ENCODE assay signal across 8 cellular contexts in genomic region chr12:101697197-101697929, GRCh38. TPM values are rescaled to one million over a fixed set of nuclear protein-coding genes. Genes with fewer than 3 reads are reported as not detected.
DNase-seq lines count a peak whose midpoint lies in the region; ATAC-seq and TF ChIP-seq lines count a peak whose summit lies in the region.

CHPT1 (plus strand) TSS chr12:101697640; CDS start chr12:101697862, 222 bp downstream.

- TF ChIP-seq POLR2A in Peyer's patch (IDR thresholded peaks at IDR 0.05) = peak; percentile 27 to 50

- CTCF ChIA-PET in Caco-2 (lab: Charles Lee) = interaction anchor here (1.3 kb wide), 1 partner anchor 207 kb away, joined by 3 read pairs; no protein-coding TSS in a partner anchor

- intact Hi-C loops in Caco-2 (cut with micrococcal nuclease; ENCODE audit: unreplicated experiment) = loop anchor here (1.0 to 2.0 kb wide), 4 partner anchors 27 to 127 kb away; no protein-coding TSS in a partner anchor
- intact Hi-C loops in activated T-helper 1 cell treated with anti-CD3 and anti-CD28 coated beads, Interleukin-12 subunit alpha, Interleukin-12 subunit beta, Interleukin-2, Interleukin-4 antibody, amounts not matched to agents 30 ng/mL and 10 ng/mL and 1 ng/mL, durations not matched to agents 14 hours and 24 hours and 36 hours (cut with micrococcal nuclease) = loop anchor here (2.0 to 10.0 kb wide), 6 partner anchors 135 to 1563 kb away; partner anchors contain the start of genes DEPDC4, GNPTAB, PMCH and SCYL2

- DNase-seq in Caco-2 (peak; percentile 86 to 90), HL-60 (ENCODE audit: low read depth in 1 of 2, low spot score in 1 of 2) (peak; percentile 65 to 77), Peyer's patch (peak; percentile 86 to 94 (median 90)), fibroblast of pulmonary artery (ENCODE audit: low read depth) (peak; percentile 41), neural crest cell (ENCODE audit: low read depth, low spot score) (peak; percentile 67)
- DNase-seq in activated T-helper 1 cell treated with anti-CD3 and anti-CD28 coated beads, Interleukin-12 subunit alpha, Interleukin-12 subunit beta, Interleukin-2, Interleukin-4 antibody, amounts not matched to agents 30 ng/mL and 10 ng/mL and 1 ng/mL, durations not matched to agents 14 hours and 24 hours and 36 hours (ENCODE audit: low spot score) = peak; percentile 34

- H3K9me3 ChIP-seq in Caco-2 (no peaks in the 10 kb centered on the region), Peyer's patch (no peaks in the 10 kb centered on the region)

- H3K4me3 ChIP-seq in Caco-2 (ENCODE audit: low read depth, low read length) = peak within 1 kb of the TSS; percentile 81
- peak within 1 kb of the TSS; percentile 85 for H3K4me3 ChIP-seq in HL-60 (replicated peaks; ENCODE audit: insufficient read depth, low read length)
- H3K4me3 ChIP-seq in Peyer's patch = peak within 1 kb of the TSS; percentile 70 to 98 (median 91)
- peak within 1 kb of the TSS; percentile 79 for H3K4me3 ChIP-seq in fibroblast of pulmonary artery (replicated peaks; ENCODE audit: low read depth, low read length)

- H3K4me1 Mint-ChIP-seq in Caco-2 (ENCODE audit: low read depth, unreplicated experiment) (peaks cover 17% of the 10 kb centered on the region), neural crest cell (peaks cover 36% of the 10 kb centered on the region)
- peaks cover 23% of the 10 kb centered on the region for H3K4me1 Mint-ChIP-seq in activated T-helper 1 cell treated with anti-CD3 and anti-CD28 coated beads, Interleukin-12 subunit alpha, Interleukin-12 subunit beta, Interleukin-2, Interleukin-4 antibody, amounts not matched to agents 30 ng/mL and 10 ng/mL and 1 ng/mL, durations not matched to agents 14 hours and 24 hours and 36 hours (ENCODE audit: low read depth)

- H3K27me3 Mint-ChIP-seq in Caco-2 (ENCODE audit: insufficient read depth, unreplicated experiment) = no peaks in the 10 kb centered on the region
- peaks cover 33% of the 10 kb centered on the region for H3K27me3 Mint-ChIP-seq in activated T-helper 1 cell treated with anti-CD3 and anti-CD28 coated beads, Interleukin-12 subunit alpha, Interleukin-12 subunit beta, Interleukin-2, Interleukin-4 antibody, amounts not matched to agents 30 ng/mL and 10 ng/mL and 1 ng/mL, durations not matched to agents 14 hours and 24 hours and 36 hours (ENCODE audit: insufficient read depth)
- H3K27me3 Mint-ChIP-seq in neural crest cell (ENCODE audit: low read depth) = peaks cover 10% of the 10 kb centered on the region

- H3K36me3 Mint-ChIP-seq in Caco-2 (ENCODE audit: insufficient read depth, unreplicated experiment) (no peaks in the 10 kb centered on the region), neural crest cell (ENCODE audit: low read depth) (no peaks in the 10 kb centered on the region)
- H3K36me3 Mint-ChIP-seq in activated T-helper 1 cell treated with anti-CD3 and anti-CD28 coated beads, Interleukin-12 subunit alpha, Interleukin-12 subunit beta, Interleukin-2, Interleukin-4 antibody, amounts not matched to agents 30 ng/mL and 10 ng/mL and 1 ng/mL, durations not matched to agents 14 hours and 24 hours and 36 hours (ENCODE audit: low read depth) = no peaks in the 10 kb centered on the region

- ATAC-seq in GM19455 (IDR thresholded peaks at IDR 0.05; ENCODE audit: unreplicated experiment) = peak; percentile 71

- H3K9me3 Mint-ChIP-seq in Caco-2 (ENCODE audit: unreplicated experiment) = no peaks in the 10 kb centered on the region
- H3K9me3 Mint-ChIP-seq in activated T-helper 1 cell treated with anti-CD3 and anti-CD28 coated beads, Interleukin-12 subunit alpha, Interleukin-12 subunit beta, Interleukin-2, Interleukin-4 antibody, amounts not matched to agents 30 ng/mL and 10 ng/mL and 1 ng/mL, durations not matched to agents 14 hours and 24 hours and 36 hours = no peaks in the 10 kb centered on the region
- no peaks in the 10 kb centered on the region for H3K9me3 Mint-ChIP-seq in neural crest cell

- H3K36me3 ChIP-seq in Caco-2 (ENCODE audit: control insufficient read depth, insufficient read depth, low read length) = no peaks in the 10 kb centered on the region
- H3K36me3 ChIP-seq in Peyer's patch = no peaks in the 10 kb centered on the region

- peak within 1 kb of the TSS; percentile 77 for H3K27ac Mint-ChIP-seq in Caco-2 (ENCODE audit: unreplicated experiment)
- H3K27ac Mint-ChIP-seq in activated T-helper 1 cell treated with anti-CD3 and anti-CD28 coated beads, Interleukin-12 subunit alpha, Interleukin-12 subunit beta, Interleukin-2, Interleukin-4 antibody, amounts not matched to agents 30 ng/mL and 10 ng/mL and 1 ng/mL, durations not matched to agents 14 hours and 24 hours and 36 hours = peak within 1 kb of the TSS; percentile 67
- H3K27ac Mint-ChIP-seq in neural crest cell (ENCODE audit: unreplicated experiment) = peak within 1 kb of the TSS; percentile 94

- no peak for TF ChIP-seq CTCF in Caco-2 (IDR thresholded peaks at IDR 0.05; ENCODE audit: insufficient read depth in 1 of 2, low read depth in 1 of 2, low read length in 1 of 2, severe bottlenecking in 1 of 2, unreplicated experiment in 1 of 2)
- TF ChIP-seq CTCF in HL-60 (IDR thresholded peaks at IDR 0.05; ENCODE audit: insufficient read depth, low read length) = no peak
- no peak for TF ChIP-seq CTCF in Peyer's patch (IDR thresholded peaks at IDR 0.05)
- TF ChIP-seq CTCF in fibroblast of pulmonary artery (IDR thresholded peaks at IDR 0.05; ENCODE audit: low read length, missing control alignments) = no peak
- no peak for TF ChIP-seq CTCF in neural crest cell (conservative IDR thresholded peaks at IDR 0.05)
- TF ChIP-seq CTCF in subcutaneous adipose tissue (IDR thresholded peaks at IDR 0.05; ENCODE audit: low read depth) = no peak

- POLR2A ChIA-PET in Caco-2 (lab: Charles Lee) = interaction anchor here (0.6 kb wide), 2 partner anchors 134 to 191 kb away, joined by 4 read pairs; no protein-coding TSS in a partner anchor

- BruUV-seq in Caco-2 (replicated peaks; lab: Mats Ljungman, UMichigan) = no TSS peak

- H3K27me3 ChIP-seq in Caco-2 (replicated peaks; ENCODE audit: control insufficient read depth, insufficient read depth, low read length) (no peaks in the 10 kb centered on the region), HL-60 (ENCODE audit: insufficient read depth, poor library complexity, severe bottlenecking) (no peaks in the 10 kb centered on the region), Peyer's patch (no peaks in the 10 kb centered on the region)

- H3K4me3 Mint-ChIP-seq in Caco-2 (ENCODE audit: unreplicated experiment) (peak within 1 kb of the TSS; percentile 94), neural crest cell (peak within 1 kb of the TSS; percentile 96)
- H3K4me3 Mint-ChIP-seq in activated T-helper 1 cell treated with anti-CD3 and anti-CD28 coated beads, Interleukin-12 subunit alpha, Interleukin-12 subunit beta, Interleukin-2, Interleukin-4 antibody, amounts not matched to agents 30 ng/mL and 10 ng/mL and 1 ng/mL, durations not matched to agents 14 hours and 24 hours and 36 hours = peak within 1 kb of the TSS; percentile 88

- H3K4me1 ChIP-seq in Caco-2 (peaks cover 15% of the 10 kb centered on the region), Peyer's patch (peaks cover 4 to 43% (median 11%) of the 10 kb centered on the region in 4 donors)

- H3K27ac ChIP-seq in HL-60 (replicated peaks) (peak within 1 kb of the TSS; percentile 88), Peyer's patch (peak within 1 kb of the TSS; percentile 88 to 99 (median 92))

RNA-seq across cellular contexts. Expression of gene CHPT1, which starts in this region (rescaled TPM):
- total RNA-seq in Caco-2 (2022) (45.4 and 54.6 TPM in 2 replicates), Peyer's patch (100 to 1,000 TPM in 3 of 4 donors, 10 to 100 TPM in 1; 78.4 to 471 (median 359) TPM), neural crest cell (20.7 and 22.7 TPM in 2 replicates), subcutaneous adipose tissue (100 to 1,000 TPM in 2 of 4 donors, 10 to 100 TPM in 2; 87.7 to 119 (median 98.6) TPM)
- 13.1 and 13.3 TPM in 2 replicates for total RNA-seq in activated T-helper 1 cell treated with anti-CD3 and anti-CD28 coated beads, Interleukin-12 subunit alpha, Interleukin-12 subunit beta, Interleukin-2, Interleukin-4 antibody, amounts not matched to agents 30 ng/mL and 10 ng/mL and 1 ng/mL, durations not matched to agents 14 hours and 24 hours and 36 hours

Comparison
In these comparisons a context has a peak if more than half of its experiments do, and no peak if none do; other contexts are left out.
1. Peak in every context shown above with its lines: DNase-seq, ATAC-seq, H3K4me3 ChIP-seq and H3K27ac ChIP-seq.
2. DNase-seq: peak in every context shown above with its lines; median percentile 90 in Peyer's patch; 88 in Caco-2; 71 in HL-60; 67 in neural crest cell; 41 in fibroblast of pulmonary artery; 34 in activated T-helper 1 cell treated with anti-CD3 and anti-CD28 coated beads, Interleukin-12 subunit alpha, Interleukin-12 subunit beta, Interleukin-2, Interleukin-4 antibody, amounts not matched to agents 30 ng/mL and 10 ng/mL and 1 ng/mL, durations not matched to agents 14 hours and 24 hours and 36 hours.